ENCODE assay signal across 2 cellular contexts in the genomic region with DNA sequence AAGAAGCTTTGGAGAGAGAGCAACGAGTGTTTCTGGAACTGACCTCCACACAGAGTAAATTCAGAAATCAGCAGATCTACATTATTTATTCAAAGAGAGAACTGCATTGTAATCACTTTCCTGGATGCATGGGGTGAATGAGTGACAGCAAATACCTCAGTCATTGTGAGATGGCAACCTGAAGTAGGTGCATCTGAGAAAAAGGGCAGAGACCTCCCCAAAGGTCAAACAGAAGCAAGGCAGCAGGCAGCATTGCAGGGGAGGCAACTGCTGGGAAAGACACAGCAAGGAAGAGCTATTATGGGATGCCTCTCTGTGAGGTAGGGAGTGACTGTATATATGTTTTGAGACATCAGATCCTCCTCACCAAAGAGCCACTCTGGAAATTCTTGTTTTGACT.
TF ChIP-seq lines count a peak whose summit lies in the region.

No MANE protein-coding gene starts in this region.

TF ChIP-seq in K562, 482 proteins besides CTCF, POLR2A, EP300 and RAD21:
- TF ChIP-seq ZNF316 (IDR thresholded peaks at IDR 0.05) (peak; percentile 75), NCOA4 (IDR thresholded peaks at IDR 0.05; ENCODE audit: partially characterized antibody) (no peak), PKNOX1 (IDR thresholded peaks at IDR 0.05) (peak; percentile 79), ZNF699 (CRISPR knock-in tag; IDR thresholded peaks at IDR 0.05; ENCODE audit: insufficient replicate concordance) (no peak), C11orf30 (IDR thresholded peaks at IDR 0.05; ENCODE audit: low read depth) (peak; percentile 59), PATZ1 (CRISPR knock-in tag; IDR thresholded peaks at IDR 0.05; ENCODE audit: borderline replicate concordance) (no peak), HOXB6 (CRISPR knock-in tag; IDR thresholded peaks at IDR 0.05; ENCODE audit: borderline replicate concordance) (no peak), SPI1 (IDR thresholded peaks at IDR 0.05; ENCODE audit: borderline replicate concordance, low read depth, low read length) (no peak), ZNF23 (CRISPR knock-in tag; IDR thresholded peaks at IDR 0.05) (no peak), MAFF (IDR thresholded peaks at IDR 0.05; ENCODE audit: low read length) (peak; percentile 45; the same call in 1 of the 2 replicates)

TF ChIP-seq in neural cell, 6 proteins besides CTCF, POLR2A, EP300 and RAD21:
- TF ChIP-seq EZH2 (IDR thresholded peaks at IDR 0.05; ENCODE audit: borderline replicate concordance, insufficient read depth, low read length, poor library complexity, severe bottlenecking): no peak
- no peak for TF ChIP-seq TAF1 (IDR thresholded peaks at IDR 0.05; ENCODE audit: low read depth)
- TF ChIP-seq REST (IDR thresholded peaks at IDR 0.05; ENCODE audit: borderline replicate concordance): no peak
- no peak for TF ChIP-seq MXI1 (conservative IDR thresholded peaks at IDR 0.05; ENCODE audit: poor library complexity, severe bottlenecking)
